ENCODE assay signal across 35 cellular contexts in the genomic region with DNA sequence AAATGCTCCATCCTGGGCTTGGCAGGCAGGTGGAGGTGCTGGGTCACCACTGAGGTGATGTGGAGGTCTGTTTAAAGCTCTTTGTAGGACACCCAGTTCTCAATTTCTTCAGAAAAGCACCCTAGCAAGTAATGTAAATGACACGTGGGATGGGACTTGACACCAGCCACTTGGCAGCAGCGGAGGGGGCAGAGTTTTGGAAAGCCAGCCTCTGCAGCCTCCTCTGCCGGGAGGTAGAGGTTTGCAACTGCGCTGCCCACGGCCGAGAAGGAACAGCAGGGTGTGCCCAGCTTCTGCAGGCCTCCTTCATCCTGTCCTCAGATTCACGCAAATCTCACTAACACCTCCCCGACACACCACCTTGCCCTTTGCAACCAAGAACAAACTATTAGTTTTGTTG.
"Had no signal": no experiment of that assay in that cellular context is flagged by ENCODE, and none has a peak within 500 bp of the region (broad histone marks: within the 10 kb centered on the region; RNA-seq: fewer than 3 reads in every experiment).

No MANE protein-coding gene starts in this region.

- H3K27ac Mint-ChIP-seq: activated B cell treated with CpG ODN at 0.5 μM for 24 hours; activated CD4-positive, alpha-beta memory T cell treated with anti-CD3 and anti-CD28 coated beads for 36 hours; activated CD4-positive, alpha-beta T cell treated with anti-CD3 and anti-CD28 coated beads, Interleukin-2, amount 10 ng/mL, durations not matched to agents 24 days and 14 days; activated CD8-positive, alpha-beta T cell treated with anti-CD3 and anti-CD28 coated beads for 36 hours; activated naive CD4-positive, alpha-beta T cell treated with anti-CD3 and anti-CD28 coated beads, Interleukin-2, amount 10 ng/mL, durations not matched to agents 7 days and 5 days; activated naive CD4-positive, alpha-beta T cell treated with anti-CD3 and anti-CD28 coated beads, Interleukin-2, amount 50 U/mL, for 24 hours; activated naive CD8-positive, alpha-beta T cell; activated naive CD8-positive, alpha-beta T cell treated with anti-CD3 and anti-CD28 coated beads, Interleukin-2, amount 10 ng/mL, durations not matched to agents 7 days and 5 days; activated naive CD8-positive, alpha-beta T cell treated with anti-CD3 and anti-CD28 coated beads, Interleukin-2, amount 50 U/mL, for 24 hours; activated T-cell treated with anti-CD3 and anti-CD28 coated beads, Interleukin-2, amount 50 U/mL, for 72 hours; activated T-helper 1 cell treated with anti-CD3 and anti-CD28 coated beads, Interleukin-12 subunit alpha, Interleukin-12 subunit beta, Interleukin-2, Interleukin-4 antibody, amounts not matched to agents 30 ng/mL and 10 ng/mL and 1 ng/mL, durations not matched to agents 14 hours and 24 hours and 36 hours; activated T-helper 17 cell treated with anti-CD3 and anti-CD28 coated beads, Interleukin-2, amount 50 U/mL, for 72 hours; brain; T-helper 1 cell treated with Interleukin-12 subunit alpha and Interleukin-12 subunit beta and Interleukin-4 antibody, amounts not matched to agents 30 μg/mL and 1 μg/mL, for 36 hours; T-helper 2 cell treated with Interferon-gamma antibody and Interleukin-4, amounts not matched to agents 5 μg/mL and 100 μg/mL, for 36 hours had no signal

- H3K9me3 Mint-ChIP-seq: activated B cell treated with CpG ODN at 0.5 μM for 24 hours; activated CD4-positive, alpha-beta memory T cell treated with anti-CD3 and anti-CD28 coated beads for 36 hours; activated CD4-positive, alpha-beta T cell treated with anti-CD3 and anti-CD28 coated beads, Interleukin-2, amount 10 ng/mL, durations not matched to agents 24 days and 14 days; activated CD8-positive, alpha-beta T cell treated with anti-CD3 and anti-CD28 coated beads for 36 hours; activated naive CD4-positive, alpha-beta T cell treated with anti-CD3 and anti-CD28 coated beads, Interleukin-2, amount 10 ng/mL, durations not matched to agents 7 days and 5 days; activated naive CD4-positive, alpha-beta T cell treated with anti-CD3 and anti-CD28 coated beads, Interleukin-2, amount 50 U/mL, for 24 hours; activated naive CD8-positive, alpha-beta T cell treated with anti-CD3 and anti-CD28 coated beads, Interleukin-2, amount 10 ng/mL, durations not matched to agents 7 days and 5 days; activated naive CD8-positive, alpha-beta T cell treated with anti-CD3 and anti-CD28 coated beads, Interleukin-2, amount 50 U/mL, for 24 hours; activated T-cell treated with anti-CD3 and anti-CD28 coated beads, Interleukin-2, amount 50 U/mL, for 4 hours; activated T-cell treated with anti-CD3 and anti-CD28 coated beads, Interleukin-2, amount 50 U/mL, for 72 hours; activated T-helper 1 cell treated with anti-CD3 and anti-CD28 coated beads, Interleukin-12 subunit alpha, Interleukin-12 subunit beta, Interleukin-2, Interleukin-4 antibody, amounts not matched to agents 30 ng/mL and 10 ng/mL and 1 ng/mL, durations not matched to agents 14 hours and 24 hours and 36 hours; activated T-helper 17 cell treated with anti-CD3 and anti-CD28 coated beads, Interleukin-2, amount 50 U/mL, for 72 hours; brain; central memory CD8-positive, alpha-beta T cell; T-helper 1 cell treated with Interleukin-12 subunit alpha and Interleukin-12 subunit beta and Interleukin-4 antibody, amounts not matched to agents 30 μg/mL and 1 μg/mL, for 36 hours; T-helper 2 cell treated with Interferon-gamma antibody and Interleukin-4, amounts not matched to agents 5 μg/mL and 100 μg/mL, for 36 hours had no signal

- H3K4me3 ChIP-seq: ascending aorta, cardiac muscle cell had no signal

- H3K27me3 Mint-ChIP-seq: activated B cell treated with CpG ODN at 0.5 μM for 24 hours; activated CD4-positive, alpha-beta memory T cell treated with anti-CD3 and anti-CD28 coated beads for 36 hours; activated CD4-positive, alpha-beta T cell treated with anti-CD3 and anti-CD28 coated beads, Interleukin-2, amount 10 ng/mL, durations not matched to agents 24 days and 14 days; activated CD8-positive, alpha-beta T cell treated with anti-CD3 and anti-CD28 coated beads for 36 hours; activated naive CD4-positive, alpha-beta T cell treated with anti-CD3 and anti-CD28 coated beads, Interleukin-2, amount 10 ng/mL, durations not matched to agents 7 days and 5 days; activated naive CD4-positive, alpha-beta T cell treated with anti-CD3 and anti-CD28 coated beads, Interleukin-2, amount 50 U/mL, for 24 hours; activated naive CD8-positive, alpha-beta T cell; activated naive CD8-positive, alpha-beta T cell treated with anti-CD3 and anti-CD28 coated beads, Interleukin-2, amount 10 ng/mL, durations not matched to agents 7 days and 5 days; activated naive CD8-positive, alpha-beta T cell treated with anti-CD3 and anti-CD28 coated beads, Interleukin-2, amount 50 U/mL, for 24 hours; activated T-helper 17 cell treated with anti-CD3 and anti-CD28 coated beads, Interleukin-2, amount 50 U/mL, for 72 hours; brain; central memory CD8-positive, alpha-beta T cell had no signal

- H3K4me1 ChIP-seq: ascending aorta had no signal

- H3K36me3 Mint-ChIP-seq: activated CD4-positive, alpha-beta memory T cell treated with anti-CD3 and anti-CD28 coated beads for 36 hours; activated naive CD4-positive, alpha-beta T cell treated with anti-CD3 and anti-CD28 coated beads, Interleukin-2, amount 10 ng/mL, durations not matched to agents 7 days and 5 days; activated naive CD8-positive, alpha-beta T cell treated with anti-CD3 and anti-CD28 coated beads, Interleukin-2, amount 10 ng/mL, durations not matched to agents 7 days and 5 days had no signal

- DNase-seq: activated B cell treated with CpG ODN at 0.5 μM for 24 hours; activated CD4-positive, alpha-beta memory T cell treated with anti-CD3 and anti-CD28 coated beads for 36 hours; activated CD4-positive, alpha-beta T cell treated with anti-CD3 and anti-CD28 coated beads for 4 hours; activated CD4-positive, alpha-beta T cell treated with anti-CD3 and anti-CD28 coated beads, Interleukin-2, amount 10 ng/mL, durations not matched to agents 24 days and 14 days; activated CD4-positive, alpha-beta T cell treated with anti-CD3 and anti-CD28 coated beads, Interleukin-2, amount 50 U/mL, for 1 hour; activated CD4-positive, alpha-beta T cell treated with anti-CD3 and anti-CD28 coated beads, Interleukin-2, amount 50 U/mL, for 4 hours; activated CD4-positive, CD25-positive, alpha-beta regulatory T cell treated with anti-CD3 and anti-CD28 coated beads, Interleukin-2, amount 50 U/mL, for 72 hours; activated CD8-positive, alpha-beta memory T cell treated with anti-CD3 and anti-CD28 coated beads, Interleukin-2, amount 50 U/mL, for 4 hours; activated CD8-positive, alpha-beta T cell treated with anti-CD3 and anti-CD28 coated beads for 36 hours; activated gamma-delta T cell; activated naive CD4-positive, alpha-beta T cell treated with anti-CD3 and anti-CD28 coated beads, Interleukin-2, amount 10 ng/mL, durations not matched to agents 7 days and 5 days; activated naive CD4-positive, alpha-beta T cell treated with Interleukin-2 at 50 U/mL for 16 hours; activated naive CD8-positive, alpha-beta T cell treated with anti-CD3 and anti-CD28 coated beads, Interleukin-2, amount 10 ng/mL, durations not matched to agents 7 days and 5 days; activated naive CD8-positive, alpha-beta T cell treated with anti-CD3 and anti-CD28 coated beads, Interleukin-2, amount 50 U/mL, for 24 hours; activated T-cell treated with anti-CD3 and anti-CD28 coated beads for 4 hours; activated T-cell treated with anti-CD3 and anti-CD28 coated beads, Interleukin-2, amount 50 U/mL, for 1 hour; activated T-cell treated with anti-CD3 and anti-CD28 coated beads, Interleukin-2, amount 50 U/mL, for 4 hours; activated T-cell treated with anti-CD3 and anti-CD28 coated beads, Interleukin-2, amount 50 U/mL, for 72 hours; amygdala; anterior cingulate cortex; cerebellar nuclear complex; T-helper 1 cell; T-helper 2 cell; T-helper 9 cell had no signal

- H3K4me1 Mint-ChIP-seq: activated naive CD4-positive, alpha-beta T cell treated with anti-CD3 and anti-CD28 coated beads, Interleukin-2, amount 10 ng/mL, durations not matched to agents 7 days and 5 days; activated naive CD8-positive, alpha-beta T cell treated with anti-CD3 and anti-CD28 coated beads, Interleukin-2, amount 10 ng/mL, durations not matched to agents 7 days and 5 days; brain had no signal

- H3K36me3 ChIP-seq: cardiac muscle cell had no signal

- H3K27me3 ChIP-seq: ascending aorta, cardiac muscle cell had no signal

- H3K4me3 Mint-ChIP-seq: activated B cell treated with CpG ODN at 0.5 μM for 24 hours; activated CD4-positive, alpha-beta memory T cell treated with anti-CD3 and anti-CD28 coated beads for 36 hours; activated CD4-positive, alpha-beta T cell treated with anti-CD3 and anti-CD28 coated beads, Interleukin-2, amount 10 ng/mL, durations not matched to agents 24 days and 14 days; activated CD8-positive, alpha-beta T cell treated with anti-CD3 and anti-CD28 coated beads for 36 hours; activated naive CD4-positive, alpha-beta T cell treated with anti-CD3 and anti-CD28 coated beads, Interleukin-2, amount 10 ng/mL, durations not matched to agents 7 days and 5 days; activated naive CD4-positive, alpha-beta T cell treated with anti-CD3 and anti-CD28 coated beads, Interleukin-2, amount 50 U/mL, for 24 hours; activated naive CD8-positive, alpha-beta T cell; activated naive CD8-positive, alpha-beta T cell treated with anti-CD3 and anti-CD28 coated beads, Interleukin-2, amount 10 ng/mL, durations not matched to agents 7 days and 5 days; activated naive CD8-positive, alpha-beta T cell treated with anti-CD3 and anti-CD28 coated beads, Interleukin-2, amount 50 U/mL, for 24 hours; activated T-cell treated with anti-CD3 and anti-CD28 coated beads, Interleukin-2, amount 50 U/mL, for 4 hours; activated T-cell treated with anti-CD3 and anti-CD28 coated beads, Interleukin-2, amount 50 U/mL, for 72 hours; activated T-helper 1 cell treated with anti-CD3 and anti-CD28 coated beads, Interleukin-12 subunit alpha, Interleukin-12 subunit beta, Interleukin-2, Interleukin-4 antibody, amounts not matched to agents 30 ng/mL and 10 ng/mL and 1 ng/mL, durations not matched to agents 14 hours and 24 hours and 36 hours; activated T-helper 17 cell treated with anti-CD3 and anti-CD28 coated beads, Interleukin-2, amount 50 U/mL, for 72 hours; brain; central memory CD8-positive, alpha-beta T cell; T-helper 1 cell treated with Interleukin-12 subunit alpha and Interleukin-12 subunit beta and Interleukin-4 antibody, amounts not matched to agents 30 μg/mL and 1 μg/mL, for 36 hours; T-helper 2 cell treated with Interferon-gamma antibody and Interleukin-4, amounts not matched to agents 5 μg/mL and 100 μg/mL, for 36 hours had no signal

- ATAC-seq: activated CD8-positive, alpha-beta T cell treated with anti-CD3 and anti-CD28 coated beads for 36 hours; activated naive CD8-positive, alpha-beta T cell treated with anti-CD3 and anti-CD28 coated beads, Interleukin-2, amount 50 U/mL, for 24 hours; activated T-cell treated with anti-CD3 and anti-CD28 coated beads, Interleukin-2, amount 50 U/mL, for 4 hours; activated T-cell treated with anti-CD3 and anti-CD28 coated beads, Interleukin-2, amount 50 U/mL, for 72 hours; activated T-helper 17 cell treated with anti-CD3 and anti-CD28 coated beads, Interleukin-2, amount 50 U/mL, for 72 hours had no signal

- H3K9me3 ChIP-seq: ascending aorta had no signal

- H3K27ac ChIP-seq: ascending aorta, cardiac muscle cell, VCaP had no signal
